Comparison of ENCODE assay signal across 11 cellular contexts in the genomic region with DNA sequence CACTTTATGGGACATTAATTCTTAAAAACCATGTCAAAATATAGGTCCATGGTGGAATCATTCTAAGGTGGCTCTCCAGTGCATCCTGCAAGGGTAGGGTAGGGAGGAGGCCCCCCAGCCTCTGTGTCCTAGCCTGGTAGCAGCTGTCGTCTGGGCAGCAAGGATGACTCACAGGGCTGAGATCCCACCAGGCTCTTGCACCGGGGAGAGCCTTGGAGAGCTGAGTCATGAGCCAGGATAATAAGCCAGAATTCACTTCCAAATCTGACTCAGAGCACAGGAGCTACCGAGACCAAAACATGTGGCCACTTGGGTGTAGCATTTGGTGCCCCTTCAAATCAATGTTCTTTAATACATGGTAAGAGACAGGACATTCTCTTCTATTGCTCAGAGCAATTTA.
DNase-seq lines count a peak whose midpoint lies in the region; ATAC-seq, FAIRE-seq and TF ChIP-seq lines count a peak whose summit lies in the region.
"Had no signal": no experiment of that assay in that cellular context is flagged by ENCODE, and none has a peak within 500 bp of the region (broad histone marks: within the 10 kb centered on the region; RNA-seq: fewer than 3 reads in every experiment).

No MANE protein-coding gene starts in this region.

- 0% methylated on average over 3 of the region's 3 CpGs for WGBS in HepG2 (ENCODE audit: low lambda C conversion rate)

- no peaks in the 10 kb centered on the region for H3K4me1 Mint-ChIP-seq in activated CD4-positive, alpha-beta T cell treated with anti-CD3 and anti-CD28 coated beads, Interleukin-2, amount 10 ng/mL, durations not matched to agents 7 days and 5 days
- H3K4me1 Mint-ChIP-seq: activated naive CD4-positive, alpha-beta T cell treated with anti-CD3 and anti-CD28 coated beads, Interleukin-2, amount 10 ng/mL, durations not matched to agents 7 days and 5 days; stimulated activated naive B cell treated with anti-CD40 and anti-IgM and Interleukin-4, amounts not matched to agents 10 μg/mL and 1 μg/mL and 100 μg/mL, for 72 hours had no signal

- H4K20me1 ChIP-seq in HepG2 (ENCODE audit: insufficient read depth, low read length) = no peaks in the 10 kb centered on the region

- no peaks in the 10 kb centered on the region for H3K9me3 Mint-ChIP-seq in activated CD4-positive, alpha-beta T cell treated with anti-CD3 and anti-CD28 coated beads, Interleukin-2, amount 10 ng/mL, durations not matched to agents 7 days and 5 days
- H3K9me3 Mint-ChIP-seq: activated naive CD4-positive, alpha-beta T cell treated with anti-CD3 and anti-CD28 coated beads, Interleukin-2, amount 10 ng/mL, durations not matched to agents 7 days and 5 days had no signal

- TF ChIP-seq CTCF in mucosa of descending colon (IDR thresholded peaks at IDR 0.05) = no peak
- no peak for TF ChIP-seq CTCF in HepG2 (CRISPR knock-in tag; IDR thresholded peaks at IDR 0.05)

- CTCF ChIA-PET in activated CD4-positive, alpha-beta T cell treated with anti-CD3 and anti-CD28 coated beads, Interleukin-2, amount 10 ng/mL, durations not matched to agents 7 days and 5 days (lab: Charles Lee) = no interaction called here
- CTCF ChIA-PET in HepG2 (lab: Yijun Ruan, JAX; ENCODE audit: low intra/inter-chr PET ratio, low total read pairs) = no interaction called here

- H3K27me3 ChIP-seq in ACC112 (ENCODE audit: insufficient read depth, low read length) (no peaks in the 10 kb centered on the region), HepG2 (ENCODE audit: control insufficient read depth in 1 of 2, insufficient read depth in 2 of 2, low read length in 2 of 2) (no peaks in the 10 kb centered on the region)

- peaks cover 9% of the 10 kb centered on the region for H3K4me1 ChIP-seq in ACC112 (ENCODE audit: control insufficient read depth, insufficient read depth, low read length, unreplicated experiment)
- no peaks in the 10 kb centered on the region for H3K4me1 ChIP-seq in mucosa of descending colon (ENCODE audit: low read depth)
- no peaks in the 10 kb centered on the region for H3K4me1 ChIP-seq in HepG2 (ENCODE audit: insufficient read depth, low read length)

- TF ChIP-seq EP300 in HepG2 (IDR thresholded peaks at IDR 0.05; ENCODE audit: low read depth in 2 of 2, low read length in 2 of 2) = no peak
- no peak for TF ChIP-seq EP300 in HepG2 (CRISPR knock-in tag; IDR thresholded peaks at IDR 0.05; ENCODE audit: borderline replicate concordance)

- in situ Hi-C loops in HepG2 (cut with HindIII; ENCODE audit: extremely low pct_ligation_motif_present, low pct_unique_long_range_greater_than_20kb) = no loop called here

- TF ChIP-seq RAD21 in HepG2 (CRISPR knock-in tag; IDR thresholded peaks at IDR 0.05) = no peak

- H3K27ac Mint-ChIP-seq in activated CD4-positive, alpha-beta T cell treated with anti-CD3 and anti-CD28 coated beads, Interleukin-2, amount 10 ng/mL, durations not matched to agents 7 days and 5 days = no peak overlapping the region
- H3K27ac Mint-ChIP-seq: activated naive CD4-positive, alpha-beta T cell treated with anti-CD3 and anti-CD28 coated beads, Interleukin-2, amount 10 ng/mL, durations not matched to agents 7 days and 5 days; stimulated activated naive B cell treated with anti-CD40 and anti-IgM and Interleukin-4, amounts not matched to agents 10 μg/mL and 1 μg/mL and 100 μg/mL, for 72 hours had no signal

- H3K4me3 ChIP-seq in ACC112 (ENCODE audit: low read depth, low read length) (peak overlapping the region; percentile 37; the same call in 1 of the 2 replicates), mucosa of descending colon (no peak overlapping the region), HepG2 (replicated peaks in 1 of 3; ENCODE audit: insufficient read depth in 1 of 3, low read depth in 2 of 3, low read length in 3 of 3) (no peak overlapping the region)

- no TSS peak for BruUV-seq in HepG2 (replicated peaks; lab: Mats Ljungman, UMichigan)

- no peaks in the 10 kb centered on the region for H3K27me3 Mint-ChIP-seq in activated CD4-positive, alpha-beta T cell treated with anti-CD3 and anti-CD28 coated beads, Interleukin-2, amount 10 ng/mL, durations not matched to agents 7 days and 5 days
- H3K27me3 Mint-ChIP-seq: activated naive CD4-positive, alpha-beta T cell treated with anti-CD3 and anti-CD28 coated beads, Interleukin-2, amount 10 ng/mL, durations not matched to agents 7 days and 5 days; stimulated activated naive B cell treated with anti-CD40 and anti-IgM and Interleukin-4, amounts not matched to agents 10 μg/mL and 1 μg/mL and 100 μg/mL, for 72 hours had no signal

- ATAC-seq in mucosa of descending colon (peak; percentile 67), HepG2 (no peak)
- ATAC-seq: stimulated activated naive B cell treated with anti-CD40 and anti-IgM and Interleukin-4, amounts not matched to agents 10 μg/mL and 1 μg/mL and 100 μg/mL, for 72 hours had no signal

- H3K36me3 ChIP-seq in ACC112 (ENCODE audit: insufficient read depth, low read length) (no peaks in the 10 kb centered on the region), mucosa of descending colon (ENCODE audit: low read depth) (no peaks in the 10 kb centered on the region), HepG2 (replicated peaks in 1 of 2; ENCODE audit: control insufficient read depth in 1 of 2, insufficient read depth in 2 of 2, low read length in 2 of 2) (no peaks in the 10 kb centered on the region)

- DNase-seq in NCI-H69 (lab: John Stamatoyannopoulos, UW) (peak; percentile 43), fibroblast of gingiva (ENCODE audit: low read depth) (peak; percentile 80), mucosa of descending colon (peak in 1 of 3 donors; percentile 12), HepG2 (ENCODE audit: low spot score) (no peak), cerebellar nuclear complex (lab: John Stamatoyannopoulos, UW) (no peak), cerebellum (ENCODE audit: low spot score) (no peak)
- DNase-seq in activated CD4-positive, alpha-beta T cell treated with anti-CD3 and anti-CD28 coated beads, Interleukin-2, amount 10 ng/mL, durations not matched to agents 7 days and 5 days = no peak
- DNase-seq: activated naive CD4-positive, alpha-beta T cell treated with anti-CD3 and anti-CD28 coated beads, Interleukin-2, amount 10 ng/mL, durations not matched to agents 7 days and 5 days; hippocampal formation; stimulated activated naive B cell treated with anti-CD40 and anti-IgM and Interleukin-4, amounts not matched to agents 10 μg/mL and 1 μg/mL and 100 μg/mL, for 72 hours had no signal

- no peak for FAIRE-seq in HepG2 (lab: Jason Lieb, UNC)

- no peaks in the 10 kb centered on the region for H3K9me3 ChIP-seq in mucosa of descending colon
- peaks cover 72% of the 10 kb centered on the region for H3K9me3 ChIP-seq in HepG2 (ENCODE audit: low read length)

- no peak overlapping the region for H3K9ac ChIP-seq in HepG2 (ENCODE audit: insufficient read depth, low read depth, low read length)

- intact Hi-C loops in mucosa of descending colon (cut with DNase I, micrococcal nuclease) (no loop called here), HepG2 (cut with micrococcal nuclease; ENCODE audit: unreplicated experiment) (loop anchor here (5.0 kb wide), 1 partner anchor 956 kb away; no protein-coding TSS in a partner anchor)

- no peak for TF ChIP-seq POLR2A in HepG2 (IDR thresholded peaks at IDR 0.05; ENCODE audit: insufficient read depth in 1 of 2, low read depth in 2 of 2, low read length in 2 of 2)

- POLR2A ChIA-PET in activated CD4-positive, alpha-beta T cell treated with anti-CD3 and anti-CD28 coated beads, Interleukin-2, amount 10 ng/mL, durations not matched to agents 7 days and 5 days (lab: Charles Lee) = no interaction called here
- POLR2A ChIA-PET in HepG2 (lab: Yijun Ruan, JAX) = no interaction called here

- H2AFZ ChIP-seq in ACC112 (ENCODE audit: low read length, unreplicated experiment) (no peak overlapping the region), HepG2 (ENCODE audit: low read length) (no peak overlapping the region)

- H3K79me2 ChIP-seq in ACC112 (ENCODE audit: control insufficient read depth, insufficient read depth, low read length, unreplicated experiment) (no peaks in the 10 kb centered on the region), HepG2 (ENCODE audit: insufficient read depth, low read length) (no peaks in the 10 kb centered on the region)

- H3K4me2 ChIP-seq in HepG2 (ENCODE audit: low read depth, low read length) = no peak overlapping the region

- peak overlapping the region; percentile 48 for H3K27ac ChIP-seq in ACC112 (ENCODE audit: low read depth, low read length)
- no peak overlapping the region for H3K27ac ChIP-seq in HepG2 (ENCODE audit: extremely low read length, insufficient read depth, low read length)

- no peak overlapping the region for H3K4me3 Mint-ChIP-seq in activated CD4-positive, alpha-beta T cell treated with anti-CD3 and anti-CD28 coated beads, Interleukin-2, amount 10 ng/mL, durations not matched to agents 7 days and 5 days
- H3K4me3 Mint-ChIP-seq: activated naive CD4-positive, alpha-beta T cell treated with anti-CD3 and anti-CD28 coated beads, Interleukin-2, amount 10 ng/mL, durations not matched to agents 7 days and 5 days; stimulated activated naive B cell treated with anti-CD40 and anti-IgM and Interleukin-4, amounts not matched to agents 10 μg/mL and 1 μg/mL and 100 μg/mL, for 72 hours had no signal

- no peaks in the 10 kb centered on the region for H3K36me3 Mint-ChIP-seq in activated CD4-positive, alpha-beta T cell treated with anti-CD3 and anti-CD28 coated beads, Interleukin-2, amount 10 ng/mL, durations not matched to agents 7 days and 5 days (ENCODE audit: low read depth)
- H3K36me3 Mint-ChIP-seq: activated naive CD4-positive, alpha-beta T cell treated with anti-CD3 and anti-CD28 coated beads, Interleukin-2, amount 10 ng/mL, durations not matched to agents 7 days and 5 days; stimulated activated naive B cell treated with anti-CD40 and anti-IgM and Interleukin-4, amounts not matched to agents 10 μg/mL and 1 μg/mL and 100 μg/mL, for 72 hours had no signal

TF ChIP-seq in HepG2, 621 proteins besides CTCF, POLR2A, EP300 and RAD21 (continues in another document):
- TF ChIP-seq, protein P1, sequence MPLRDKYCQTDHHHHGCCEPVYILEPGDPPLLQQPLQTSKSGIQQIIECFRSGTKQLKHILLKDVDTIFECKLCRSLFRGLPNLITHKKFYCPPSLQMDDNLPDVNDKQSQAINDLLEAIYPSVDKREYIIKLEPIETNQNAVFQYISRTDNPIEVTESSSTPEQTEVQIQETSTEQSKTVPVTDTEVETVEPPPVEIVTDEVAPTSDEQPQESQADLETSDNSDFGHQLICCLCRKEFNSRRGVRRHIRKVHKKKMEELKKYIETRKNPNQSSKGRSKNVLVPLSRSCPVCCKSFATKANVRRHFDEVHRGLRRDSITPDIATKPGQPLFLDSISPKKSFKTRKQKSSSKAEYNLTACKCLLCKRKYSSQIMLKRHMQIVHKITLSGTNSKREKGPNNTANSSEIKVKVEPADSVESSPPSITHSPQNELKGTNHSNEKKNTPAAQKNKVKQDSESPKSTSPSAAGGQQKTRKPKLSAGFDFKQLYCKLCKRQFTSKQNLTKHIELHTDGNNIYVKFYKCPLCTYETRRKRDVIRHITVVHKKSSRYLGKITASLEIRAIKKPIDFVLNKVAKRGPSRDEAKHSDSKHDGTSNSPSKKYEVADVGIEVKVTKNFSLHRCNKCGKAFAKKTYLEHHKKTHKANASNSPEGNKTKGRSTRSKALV (CRISPR knock-in tag; IDR thresholded peaks at IDR 0.05) = no peak
- no peak for TF ChIP-seq SIX1 (CRISPR knock-in tag; IDR thresholded peaks at IDR 0.05; ENCODE audit: borderline replicate concordance)
- no peak for TF ChIP-seq CBX2 (IDR thresholded peaks at IDR 0.05; ENCODE audit: low read depth, low read length)
- no peak for TF ChIP-seq CBX2 (CRISPR knock-in tag; IDR thresholded peaks at IDR 0.05; ENCODE audit: low read depth)

Comparison
In these comparisons a context has a peak if more than half of its experiments do, and no peak if none do; other contexts are left out.
1. DNase-seq: peak in NCI-H69 (single experiment) and fibroblast of gingiva (single experiment); none in activated CD4-positive, alpha-beta T cell treated with anti-CD3 and anti-CD28 coated beads, Interleukin-2, amount 10 ng/mL, durations not matched to agents 7 days and 5 days (single experiment), HepG2 (single experiment), cerebellar nuclear complex (0 of 2) and cerebellum (single experiment).